ENCODE assay signal across 8 cellular contexts in the genomic region with DNA sequence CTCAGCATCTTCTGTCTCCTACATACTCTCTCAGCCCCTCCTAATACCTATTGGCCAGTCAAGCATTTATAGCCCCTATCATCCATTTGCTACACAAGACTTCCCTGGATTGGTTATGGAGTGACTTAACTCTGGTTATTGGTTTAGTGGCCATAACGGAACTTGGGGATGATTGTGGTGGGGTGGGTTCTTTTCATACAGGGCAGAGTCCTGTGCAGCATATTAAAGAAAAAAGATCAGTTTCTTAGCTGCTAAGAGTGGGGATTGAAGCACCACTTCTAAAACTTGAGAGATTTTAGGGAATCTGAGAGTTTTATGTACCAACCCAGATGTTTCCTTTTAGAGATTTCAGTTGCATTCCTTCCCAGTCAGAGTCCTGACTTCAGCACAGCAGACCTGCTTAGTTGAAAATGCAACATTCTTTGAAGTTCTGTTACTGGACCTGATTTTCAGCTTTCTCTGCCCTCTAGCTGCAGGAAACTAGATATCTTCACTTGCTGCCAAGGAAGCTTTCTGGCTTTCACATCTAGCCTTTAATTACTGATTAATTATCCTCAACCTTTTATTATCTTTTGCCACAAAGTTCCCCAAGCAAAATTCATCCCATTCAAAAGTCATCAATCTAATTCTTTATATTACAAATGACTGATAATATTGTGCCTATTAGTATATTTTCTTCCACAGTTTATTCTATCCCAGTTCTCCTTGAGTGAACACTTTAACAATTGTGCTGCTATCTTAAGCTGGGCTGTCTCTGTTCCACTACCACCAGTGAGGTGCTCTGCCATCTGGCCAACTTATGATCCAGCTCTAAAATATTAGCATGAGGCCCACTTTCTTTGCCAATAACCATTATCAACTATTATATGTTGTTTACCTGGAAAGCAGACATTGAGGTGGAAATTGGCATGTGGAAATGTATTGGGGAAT.
A peak's percentile ranks its signal among the peaks of the same experiment; 100 is the strongest.
DNase-seq lines count a peak whose midpoint lies in the region; ATAC-seq and TF ChIP-seq lines count a peak whose summit lies in the region.

No MANE protein-coding gene starts in this region.

- H3K27me3 Mint-ChIP-seq in brain, result no peaks in the 10 kb centered on the region

- H3K36me3 ChIP-seq in mesodermal cell (ENCODE audit: control insufficient read depth, insufficient read depth, low read length), result no peaks in the 10 kb centered on the region

- H3K4me3 Mint-ChIP-seq in brain, result no peak overlapping the region

- H3K9me3 Mint-ChIP-seq in brain, result peaks cover 0 to 16% (median 8%) of the 10 kb centered on the region in 5 experiments

- H3K36me3 Mint-ChIP-seq in brain, result no peaks in the 10 kb centered on the region

- TF ChIP-seq CTCF in brain (conservative IDR thresholded peaks at IDR 0.05), result peak; percentile 61 to 68
- no peak for TF ChIP-seq CTCF in GM10248 (IDR thresholded peaks at IDR 0.05; ENCODE audit: control extremely low read depth, extremely low read depth, low read depth, missing control alignments)

- CTCF ChIA-PET in GM10248 (lab: Yijun Ruan, JAX), result interaction anchor here (0.8 kb wide), 1 partner anchor 15 kb away, joined by 3 read pairs; no protein-coding TSS in a partner anchor

- H3K9me3 ChIP-seq in mesodermal cell (ENCODE audit: control insufficient read depth, low read length), result no peaks in the 10 kb centered on the region

- ATAC-seq in HG03139 (IDR thresholded peaks at IDR 0.05; ENCODE audit: unreplicated experiment) (peak; percentile 48), HG03520 (IDR thresholded peaks at IDR 0.05; ENCODE audit: unreplicated experiment) (no peak)

- H3K4me1 Mint-ChIP-seq in brain, result no peaks in the 10 kb centered on the region

- peak overlapping the region in 1 of 5 experiments; percentile 67 for H3K27ac Mint-ChIP-seq in brain

- 33 to 57% methylated on average over 1 of the region's 1 CpG for WGBS in mesodermal cell (ENCODE audit: insufficient coverage in 2 of 2), 2 experiments

- DNase-seq in GM04503 (ENCODE audit: low read depth), result peak; percentile 33
- DNase-seq in NCI-H2107 (lab: John Stamatoyannopoulos, UW), result no peak
- DNase-seq in GM10248 (ENCODE audit: extremely low spot score), result no peak
- no peak for DNase-seq in GM19240 (ENCODE audit: insufficient read length, low spot score)

- POLR2A ChIA-PET in GM10248 (lab: Yijun Ruan, JAX), result no interaction called here

- H3K27ac ChIP-seq in mesodermal cell (ENCODE audit: low read depth, low read length, severe bottlenecking), result peak overlapping the region; percentile 10

- H3K4me1 ChIP-seq in mesodermal cell (ENCODE audit: control insufficient read depth, insufficient read depth, low read length, poor library complexity, severe bottlenecking), result peaks cover 2% of the 10 kb centered on the region

- H3K4me3 ChIP-seq in mesodermal cell (ENCODE audit: extremely low read depth, insufficient read depth, low read length, poor library complexity, severe bottlenecking), result no peak overlapping the region
